In the genomic region with DNA sequence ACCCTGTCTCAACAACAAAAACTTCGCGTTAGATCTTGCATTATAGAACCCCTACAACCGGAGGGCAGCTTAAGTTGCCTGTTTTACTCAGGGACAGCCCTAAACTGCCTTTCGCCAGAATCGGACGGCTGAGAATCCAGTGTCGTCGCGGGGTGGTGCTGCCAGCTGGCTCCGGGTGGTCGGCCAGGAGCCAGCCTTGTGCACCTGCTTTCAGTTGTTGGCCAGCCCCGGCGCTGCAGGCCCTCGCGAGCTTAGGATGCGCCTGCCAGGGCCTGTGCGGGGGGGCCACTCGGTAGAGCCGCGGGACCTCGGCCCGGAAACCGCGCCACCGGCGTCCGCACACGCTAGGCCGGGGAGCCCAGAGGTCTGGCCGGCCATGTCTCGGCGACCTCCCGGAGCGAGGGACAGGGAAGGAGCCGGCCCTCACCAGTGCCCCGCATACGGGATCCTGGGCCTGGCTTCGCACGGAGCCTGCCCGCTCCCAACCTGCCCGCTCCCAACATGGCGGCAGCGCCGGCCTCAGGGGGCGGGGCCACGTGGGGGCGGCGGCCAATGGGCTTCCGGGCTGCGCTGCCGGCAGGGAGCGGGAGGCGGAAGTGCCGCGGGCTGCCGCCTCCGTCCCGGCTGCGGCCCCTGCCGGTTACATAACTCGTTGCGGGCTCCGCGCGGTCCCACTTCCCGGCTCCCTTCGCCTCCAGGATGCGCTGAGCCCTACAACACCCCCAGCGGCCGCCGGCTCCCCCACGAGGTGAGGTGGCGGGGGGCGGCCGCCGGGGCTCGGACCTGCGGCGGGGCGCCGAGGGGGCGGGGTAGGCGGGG, we compare ENCODE assay signal across 8 cellular contexts. TPM values are rescaled to one million over a fixed set of nuclear protein-coding genes. Genes with fewer than 3 reads are reported as not detected.
DNase-seq lines count a peak whose midpoint lies in the region; ATAC-seq and TF ChIP-seq lines count a peak whose summit lies in the region.

No MANE protein-coding gene starts in this region.

- peak overlapping the region; percentile 97 for H3K4me2 ChIP-seq in OCI-LY1 (ENCODE audit: low read length)

- peak overlapping the region; percentile 66 for H3K27ac ChIP-seq in OCI-LY1 (ENCODE audit: low read depth, low read length, poor library complexity, severe bottlenecking)

- H4K20me1 ChIP-seq in OCI-LY1 (ENCODE audit: insufficient read depth, low read length), result no peaks in the 10 kb centered on the region

- H3K4me1 ChIP-seq in OCI-LY1 (ENCODE audit: insufficient read depth, low read length, severe bottlenecking), result peaks cover 38% of the 10 kb centered on the region
- peaks cover 45% of the 10 kb centered on the region for H3K4me1 ChIP-seq in mucosa of stomach (ENCODE audit: control insufficient read depth, insufficient read depth, low read length)

- DNase-seq in DMS153 treated with DMSO at 0.1 percent for 48 hours (lab: John Stamatoyannopoulos, UW; ENCODE audit: unreplicated experiment), result peak; percentile 84
- peak; percentile 95 for DNase-seq in HuH-7 (ENCODE audit: low spot score)
- DNase-seq in activated T-cell treated with anti-CD3 and anti-CD28 coated beads for 48 hours (ENCODE audit: low read depth), result peak; percentile 88
- no peak for DNase-seq in epithelial cell of proximal tubule (ENCODE audit: low read depth)
- peak; percentile 90 for DNase-seq in stimulated activated CD8-positive, alpha-beta memory T cell treated with anti-CD3 and anti-CD28 coated beads, Interleukin-4, amount 100 ng/mL, for 48 hours

- TF ChIP-seq CTCF in OCI-LY1 (IDR thresholded peaks at IDR 0.05; ENCODE audit: low read length), result peak; percentile 39
- TF ChIP-seq CTCF in epithelial cell of proximal tubule (conservative IDR thresholded peaks at IDR 0.05; ENCODE audit: low read depth, low read length), result peak; percentile 32

- H3K36me3 ChIP-seq in OCI-LY1 (ENCODE audit: insufficient read depth, low read length) (no peaks in the 10 kb centered on the region), mucosa of stomach (ENCODE audit: control insufficient read depth, insufficient read depth, low read length) (no peaks in the 10 kb centered on the region)

- H3K9me2 ChIP-seq in OCI-LY1 (ENCODE audit: low read depth, low read length), result no peaks in the 10 kb centered on the region

- peak; percentile 68 for ATAC-seq in GM21526 (IDR thresholded peaks at IDR 0.05; ENCODE audit: low FRiP score, unreplicated experiment)

- H3K4me3 ChIP-seq in OCI-LY1 (ENCODE audit: low read depth, low read length, poor library complexity, severe bottlenecking), result peak overlapping the region; percentile 72
- peak overlapping the region; percentile 81 for H3K4me3 ChIP-seq in epithelial cell of proximal tubule (ENCODE audit: low read depth, low read length)
- H3K4me3 ChIP-seq in mucosa of stomach (ENCODE audit: low read length), result peak overlapping the region; percentile 93

- no peak overlapping the region for H2AFZ ChIP-seq in OCI-LY1 (ENCODE audit: low read length)

- peaks cover 37% of the 10 kb centered on the region for H3K79me2 ChIP-seq in OCI-LY1 (ENCODE audit: insufficient read depth, low read length)

- H3F3A ChIP-seq in OCI-LY1 (ENCODE audit: insufficient read depth, low read length), result no peaks in the 10 kb centered on the region

- no peaks in the 10 kb centered on the region for H3K27me3 ChIP-seq in OCI-LY1 (ENCODE audit: insufficient read depth, low read length)
- H3K27me3 ChIP-seq in mucosa of stomach (ENCODE audit: control insufficient read depth, insufficient read depth, low read length), result no peaks in the 10 kb centered on the region

- H3K9ac ChIP-seq in OCI-LY1 (ENCODE audit: low read length) (peak overlapping the region; percentile 76), mucosa of stomach (ENCODE audit: low read length) (peak overlapping the region; percentile 80)

- no peaks in the 10 kb centered on the region for H3K9me3 ChIP-seq in OCI-LY1 (ENCODE audit: low read length)
- no peaks in the 10 kb centered on the region for H3K9me3 ChIP-seq in mucosa of stomach (ENCODE audit: control insufficient read depth, low read length)

RNA-seq across cellular contexts. Expression of a gene that starts 14.2 kb away (rescaled TPM):
- total RNA-seq in epithelial cell of proximal tubule, result 19.4 and 23.9 TPM in 2 replicates

RNA-seq across cellular contexts. Expression of a gene that starts 14.3 kb away (rescaled TPM):
- total RNA-seq in epithelial cell of proximal tubule, result 1.0 and 2.1 TPM in 2 replicates

RNA-seq across cellular contexts. Expression of a gene that starts 37.6 kb away (rescaled TPM):
- not detected in 2 replicates for total RNA-seq in epithelial cell of proximal tubule

RNA-seq across cellular contexts. Expression of a gene that starts 43.2 kb away (rescaled TPM):
- total RNA-seq in epithelial cell of proximal tubule, result 15.2 and 18.7 TPM in 2 replicates

RNA-seq across cellular contexts. Expression of a gene that starts 56.6 kb away (rescaled TPM):
- total RNA-seq in epithelial cell of proximal tubule, result 9.5 and 13.7 TPM in 2 replicates
